ENCODE assay signal across 24 cellular contexts in genomic region chr11:70862093-70862492, GRCh38.
A peak's percentile ranks its signal among the peaks of the same experiment; 100 is the strongest.
DNase-seq lines count a peak whose midpoint lies in the region; ATAC-seq and TF ChIP-seq lines count a peak whose summit lies in the region.
"Had no signal": no experiment of that assay in that cellular context is flagged by ENCODE, and none has a peak within 500 bp of the region (broad histone marks: within the 10 kb centered on the region; RNA-seq: fewer than 3 reads in every experiment).

No MANE protein-coding gene starts in this region.

- peak; percentile 13 for DNase-seq in ELF-1 (ENCODE audit: low read depth, low spot score)
- peak; percentile 78 for DNase-seq in NCI-H146 treated with DMSO at 0.1 percent for 48 hours (lab: John Stamatoyannopoulos, UW; ENCODE audit: unreplicated experiment)
- DNase-seq in NCI-H510A (lab: John Stamatoyannopoulos, UW): peak; percentile 85
- DNase-seq in endodermal cell: no peak
- no peak for DNase-seq in HUDEP-2 (lab: John Stamatoyannopoulos, UW; ENCODE audit: unreplicated experiment in 76 of 76)
- DNase-seq in suprapubic skin (ENCODE audit: low spot score in 2 of 2): no peak
- DNase-seq in adrenal gland: no peak
- DNase-seq: activated CD8-positive, alpha-beta T cell treated with anti-CD3 and anti-CD28 coated beads for 36 hours; activated effector memory CD4-positive, alpha-beta T cell treated with anti-CD3 and anti-CD28 coated beads, Interleukin-2, amount 50 U/mL, for 16 hours; activated naive CD8-positive, alpha-beta T cell treated with anti-CD3 and anti-CD28 coated beads, Interleukin-2, amount 50 U/mL, for 24 hours; body of pancreas; effector CD4-positive, alpha-beta T cell; foreskin fibroblast; left cardiac atrium; NCI-H226; SIG-M5; stimulated activated naive CD8-positive, alpha-beta T cell treated with anti-CD3 and anti-CD28 coated beads, Interleukin-15, amount 100 ng/mL, for 72 hours; transverse colon had no signal

- H3K4me1 Mint-ChIP-seq in endodermal cell: peaks cover 6% of the 10 kb centered on the region
- H3K4me1 Mint-ChIP-seq: activated naive CD8-positive, alpha-beta T cell treated with anti-CD3 and anti-CD28 coated beads, Interleukin-2, amount 50 U/mL, for 24 hours; stimulated activated naive CD8-positive, alpha-beta T cell treated with anti-CD3 and anti-CD28 coated beads, Interleukin-15, amount 100 ng/mL, for 72 hours had no signal

- no peaks in the 10 kb centered on the region for H3K36me3 Mint-ChIP-seq in endodermal cell (ENCODE audit: low read depth)

- H3K9me3 ChIP-seq in endodermal cell (ENCODE audit: control insufficient read depth, low read length): no peaks in the 10 kb centered on the region
- no peaks in the 10 kb centered on the region for H3K9me3 ChIP-seq in suprapubic skin
- H3K9me3 ChIP-seq in adrenal gland (replicated peaks in 1 of 3): no peaks in the 10 kb centered on the region
- H3K9me3 ChIP-seq: BLaER1 treated with 17β-estradiol and CSF1 and Interleukin-3, amounts not matched to agents 10 nM and 100 nM; body of pancreas; neutrophil; prostate gland; transverse colon had no signal

- no peak overlapping the region for H3K9ac ChIP-seq in endodermal cell (ENCODE audit: extremely low read depth, low read length, poor library complexity, severe bottlenecking)
- H3K9ac ChIP-seq: BLaER1 treated with 17β-estradiol and CSF1 and Interleukin-3, amounts not matched to agents 10 nM and 100 nM had no signal

- H3K27ac Mint-ChIP-seq in endodermal cell: no peak overlapping the region
- H3K27ac Mint-ChIP-seq: activated CD8-positive, alpha-beta T cell treated with anti-CD3 and anti-CD28 coated beads for 36 hours; activated naive CD8-positive, alpha-beta T cell treated with anti-CD3 and anti-CD28 coated beads, Interleukin-2, amount 50 U/mL, for 24 hours had no signal

- TF ChIP-seq POLR2A in suprapubic skin (IDR thresholded peaks at IDR 0.05) (no peak), adrenal gland (IDR thresholded peaks at IDR 0.05) (no peak)

- H3K4me1 ChIP-seq in endodermal cell (ENCODE audit: control insufficient read depth, insufficient read depth, low read length): no peaks in the 10 kb centered on the region
- H3K4me1 ChIP-seq in suprapubic skin: no peaks in the 10 kb centered on the region
- H3K4me1 ChIP-seq in adrenal gland (replicated peaks in 1 of 2): no peaks in the 10 kb centered on the region
- H3K4me1 ChIP-seq: body of pancreas, prostate gland, transverse colon had no signal

- H3K27ac ChIP-seq in endodermal cell (ENCODE audit: low read depth, low read length): peak overlapping the region; percentile 15
- no peak overlapping the region for H3K27ac ChIP-seq in suprapubic skin
- no peak overlapping the region for H3K27ac ChIP-seq in adrenal gland
- H3K27ac ChIP-seq: BLaER1 treated with 17β-estradiol and CSF1 and Interleukin-3, amounts not matched to agents 10 nM and 100 nM; body of pancreas; neutrophil; prostate gland; transverse colon had no signal

- TF ChIP-seq EP300 in suprapubic skin (IDR thresholded peaks at IDR 0.05): no peak

- no peak overlapping the region for H3K4me3 Mint-ChIP-seq in endodermal cell
- H3K4me3 Mint-ChIP-seq: activated CD8-positive, alpha-beta T cell treated with anti-CD3 and anti-CD28 coated beads for 36 hours; activated naive CD8-positive, alpha-beta T cell treated with anti-CD3 and anti-CD28 coated beads, Interleukin-2, amount 50 U/mL, for 24 hours; stimulated activated naive CD8-positive, alpha-beta T cell treated with anti-CD3 and anti-CD28 coated beads, Interleukin-15, amount 100 ng/mL, for 72 hours had no signal

- H3K4me3 ChIP-seq in endodermal cell (ENCODE audit: low read length) (no peak overlapping the region), suprapubic skin (no peak overlapping the region), adrenal gland (no peak overlapping the region)
- H3K4me3 ChIP-seq: BLaER1 treated with 17β-estradiol and CSF1 and Interleukin-3, amounts not matched to agents 10 nM and 100 nM; body of pancreas; prostate gland; transverse colon had no signal

- no peaks in the 10 kb centered on the region for H3K36me3 ChIP-seq in endodermal cell (ENCODE audit: control insufficient read depth, insufficient read depth, low read length)
- no peaks in the 10 kb centered on the region for H3K36me3 ChIP-seq in suprapubic skin
- H3K36me3 ChIP-seq in adrenal gland (replicated peaks in 1 of 2): no peaks in the 10 kb centered on the region
- H3K36me3 ChIP-seq: BLaER1 treated with 17β-estradiol and CSF1 and Interleukin-3, amounts not matched to agents 10 nM and 100 nM; neutrophil; prostate gland; transverse colon had no signal

- TF ChIP-seq CTCF in endodermal cell (conservative IDR thresholded peaks at IDR 0.05) (no peak), suprapubic skin (IDR thresholded peaks at IDR 0.05) (no peak), adrenal gland (IDR thresholded peaks at IDR 0.05) (no peak)

- H3K9me3 Mint-ChIP-seq in endodermal cell: no peaks in the 10 kb centered on the region
- H3K9me3 Mint-ChIP-seq: activated CD8-positive, alpha-beta T cell treated with anti-CD3 and anti-CD28 coated beads for 36 hours had no signal

- WGBS in endodermal cell (ENCODE audit: insufficient coverage in 1 of 2, insufficient read length in 1 of 2), 2 experiments: 88 to 93% methylated on average over 3 to 6 of the region's 6 CpGs
- WGBS in suprapubic skin: 45% methylated on average over 6 of the region's 6 CpGs
- 68 to 81% (median 74%) methylated on average over 6 of the region's 6 CpGs for WGBS in adrenal gland, 4 donors

- no peak for ATAC-seq in GM21717 (IDR thresholded peaks at IDR 0.05; ENCODE audit: unreplicated experiment)
- ATAC-seq: activated CD8-positive, alpha-beta T cell treated with anti-CD3 and anti-CD28 coated beads for 36 hours; activated naive CD8-positive, alpha-beta T cell treated with anti-CD3 and anti-CD28 coated beads, Interleukin-2, amount 50 U/mL, for 24 hours; body of pancreas; HCT116; left cardiac atrium; Panc1; stimulated activated naive CD8-positive, alpha-beta T cell treated with anti-CD3 and anti-CD28 coated beads, Interleukin-15, amount 100 ng/mL, for 72 hours had no signal

- intact Hi-C loops in adrenal gland (cut with DNase I): no loop called here

- no peaks in the 10 kb centered on the region for H3K27me3 Mint-ChIP-seq in endodermal cell (ENCODE audit: insufficient read depth)
- H3K27me3 Mint-ChIP-seq: activated CD8-positive, alpha-beta T cell treated with anti-CD3 and anti-CD28 coated beads for 36 hours had no signal

- H3K27me3 ChIP-seq in endodermal cell (ENCODE audit: control insufficient read depth, insufficient read depth, low read length, poor library complexity, severe bottlenecking): no peaks in the 10 kb centered on the region
- peaks cover 5% of the 10 kb centered on the region for H3K27me3 ChIP-seq in suprapubic skin
- no peaks in the 10 kb centered on the region for H3K27me3 ChIP-seq in adrenal gland
- H3K27me3 ChIP-seq: BLaER1 treated with 17β-estradiol and CSF1 and Interleukin-3, amounts not matched to agents 10 nM and 100 nM; body of pancreas; neutrophil; transverse colon had no signal

Comparison
In these comparisons a context has a peak if more than half of its experiments do, and no peak if none do; other contexts are left out.
1. DNase-seq: peak in ELF-1 (single experiment), NCI-H146 treated with DMSO at 0.1 percent for 48 hours (single experiment) and NCI-H510A (single experiment); none in endodermal cell (single experiment), HUDEP-2 (0 of 76), suprapubic skin (0 of 2) and adrenal gland (0 of 7).